In genomic region chr3:108219336-108219735, GRCh38 we compare ENCODE assay signal across 15 cellular contexts. TPM values are rescaled to one million over a fixed set of nuclear protein-coding genes. Genes with fewer than 3 reads are reported as not detected.
DNase-seq lines count a peak whose midpoint lies in the region; ATAC-seq and TF ChIP-seq lines count a peak whose summit lies in the region.
"Had no signal": no experiment of that assay in that cellular context is flagged by ENCODE, and none has a peak within 500 bp of the region (broad histone marks: within the 10 kb centered on the region; RNA-seq: fewer than 3 reads in every experiment).

No MANE protein-coding gene starts in this region.

- H2AFZ ChIP-seq in ACC112 (ENCODE audit: low read length, unreplicated experiment), result no peak overlapping the region

- peaks cover 0 to 1% (median 0%) of the 10 kb centered on the region in 3 donors for H3K9me3 Mint-ChIP-seq in IgD-negative memory B cell
- H3K9me3 Mint-ChIP-seq in brain, result peaks cover 0 to 2% (median 0%) of the 10 kb centered on the region in 5 experiments
- H3K9me3 Mint-ChIP-seq in activated CD4-positive, alpha-beta T cell treated with anti-CD3 and anti-CD28 coated beads, Interleukin-2, amount 10 ng/mL, durations not matched to agents 24 days and 14 days, result peaks cover 4% of the 10 kb centered on the region
- H3K9me3 Mint-ChIP-seq: activated T-helper 1 cell treated with anti-CD3 and anti-CD28 coated beads, Interleukin-12 subunit alpha, Interleukin-12 subunit beta, Interleukin-2, Interleukin-4 antibody, amounts not matched to agents 30 ng/mL and 10 ng/mL and 1 ng/mL, durations not matched to agents 14 hours and 24 hours and 36 hours had no signal

- peak overlapping the region; percentile 99 to 100 (median 100) for H3K4me3 Mint-ChIP-seq in IgD-negative memory B cell
- peak overlapping the region; percentile 99 to 100 (median 100) for H3K4me3 Mint-ChIP-seq in brain
- H3K4me3 Mint-ChIP-seq in activated CD4-positive, alpha-beta T cell treated with anti-CD3 and anti-CD28 coated beads, Interleukin-2, amount 10 ng/mL, durations not matched to agents 24 days and 14 days, result no peak overlapping the region
- H3K4me3 Mint-ChIP-seq: activated T-helper 1 cell treated with anti-CD3 and anti-CD28 coated beads, Interleukin-12 subunit alpha, Interleukin-12 subunit beta, Interleukin-2, Interleukin-4 antibody, amounts not matched to agents 30 ng/mL and 10 ng/mL and 1 ng/mL, durations not matched to agents 14 hours and 24 hours and 36 hours had no signal

- TF ChIP-seq CTCF in brain (conservative IDR thresholded peaks at IDR 0.05), result no peak
- no peak for TF ChIP-seq CTCF in ascending aorta (IDR thresholded peaks at IDR 0.05)
- no peak for TF ChIP-seq CTCF in suprapubic skin (IDR thresholded peaks at IDR 0.05)

- H3K27ac ChIP-seq in ACC112 (ENCODE audit: low read depth, low read length) (no peak overlapping the region), ascending aorta (no peak overlapping the region), suprapubic skin (no peak overlapping the region)

- intact Hi-C loops in activated CD4-positive, alpha-beta T cell treated with anti-CD3 and anti-CD28 coated beads, Interleukin-2, amount 10 ng/mL, durations not matched to agents 24 days and 14 days (cut with micrococcal nuclease), result no loop called here
- intact Hi-C loops in ascending aorta (cut with DNase I), result no loop called here

- H3K27ac Mint-ChIP-seq in IgD-negative memory B cell (peak overlapping the region; percentile 95 to 99 (median 99)), brain (peak overlapping the region in 1 of 5 experiments; percentile 97)
- no peak overlapping the region for H3K27ac Mint-ChIP-seq in activated CD4-positive, alpha-beta T cell treated with anti-CD3 and anti-CD28 coated beads, Interleukin-2, amount 10 ng/mL, durations not matched to agents 24 days and 14 days
- H3K27ac Mint-ChIP-seq: activated T-helper 1 cell treated with anti-CD3 and anti-CD28 coated beads, Interleukin-12 subunit alpha, Interleukin-12 subunit beta, Interleukin-2, Interleukin-4 antibody, amounts not matched to agents 30 ng/mL and 10 ng/mL and 1 ng/mL, durations not matched to agents 14 hours and 24 hours and 36 hours had no signal

- TF ChIP-seq POLR2A in suprapubic skin (IDR thresholded peaks at IDR 0.05), result no peak

- DNase-seq in activated CD4-positive, alpha-beta T cell treated with anti-CD3 and anti-CD28 coated beads, Interleukin-2, amount 10 ng/mL, durations not matched to agents 24 days and 14 days, result no peak
- DNase-seq in ascending aorta (ENCODE audit: low spot score in 2 of 2), result no peak
- DNase-seq in suprapubic skin (ENCODE audit: low spot score in 2 of 2), result no peak
- no peak for DNase-seq in SIG-M5 (lab: John Stamatoyannopoulos, UW)
- DNase-seq: central memory CD4-positive, alpha-beta T cell; MG63; mucosa of descending colon; NCI-H226 had no signal

- H3K27me3 Mint-ChIP-seq in IgD-negative memory B cell, result peaks cover 4% of the 10 kb centered on the region
- peaks cover 8% of the 10 kb centered on the region for H3K27me3 Mint-ChIP-seq in brain
- H3K27me3 Mint-ChIP-seq in activated CD4-positive, alpha-beta T cell treated with anti-CD3 and anti-CD28 coated beads, Interleukin-2, amount 10 ng/mL, durations not matched to agents 24 days and 14 days, result no peaks in the 10 kb centered on the region

- H3K79me2 ChIP-seq in ACC112 (ENCODE audit: control insufficient read depth, insufficient read depth, low read length, unreplicated experiment), result peaks cover 28% of the 10 kb centered on the region

- TF ChIP-seq EP300 in suprapubic skin (IDR thresholded peaks at IDR 0.05), result no peak

- 85% methylated on average over 9 of the region's 9 CpGs for WGBS in suprapubic skin

- H3K27me3 ChIP-seq in ACC112 (ENCODE audit: insufficient read depth, low read length) (no peaks in the 10 kb centered on the region), ascending aorta (no peaks in the 10 kb centered on the region), suprapubic skin (no peaks in the 10 kb centered on the region)
- H3K27me3 ChIP-seq: MG63 had no signal

- H3K4me1 Mint-ChIP-seq in IgD-negative memory B cell (peaks cover 31 to 58% (median 57%) of the 10 kb centered on the region in 3 donors), brain (peaks cover 60% of the 10 kb centered on the region)
- peaks cover 53% of the 10 kb centered on the region for H3K4me1 Mint-ChIP-seq in activated CD4-positive, alpha-beta T cell treated with anti-CD3 and anti-CD28 coated beads, Interleukin-2, amount 10 ng/mL, durations not matched to agents 24 days and 14 days

- H3K36me3 Mint-ChIP-seq in IgD-negative memory B cell (peaks cover 14% of the 10 kb centered on the region), brain (peaks cover 21% of the 10 kb centered on the region)
- peaks cover 16% of the 10 kb centered on the region for H3K36me3 Mint-ChIP-seq in activated CD4-positive, alpha-beta T cell treated with anti-CD3 and anti-CD28 coated beads, Interleukin-2, amount 10 ng/mL, durations not matched to agents 24 days and 14 days (ENCODE audit: low read depth)

- H3K36me3 ChIP-seq in ACC112 (ENCODE audit: insufficient read depth, low read length), result peaks cover 8% of the 10 kb centered on the region; the same call in 1 of the 2 replicates
- no peaks in the 10 kb centered on the region for H3K36me3 ChIP-seq in ascending aorta
- no peaks in the 10 kb centered on the region for H3K36me3 ChIP-seq in suprapubic skin
- H3K36me3 ChIP-seq: MG63 had no signal

- peaks cover 46% of the 10 kb centered on the region for H3K4me1 ChIP-seq in ACC112 (ENCODE audit: control insufficient read depth, insufficient read depth, low read length, unreplicated experiment)
- H3K4me1 ChIP-seq in ascending aorta, result peaks cover 0 to 19% of the 10 kb centered on the region in 2 donors
- H3K4me1 ChIP-seq in suprapubic skin, result peaks cover 42% of the 10 kb centered on the region

- H3K9me3 ChIP-seq in ascending aorta (no peaks in the 10 kb centered on the region), suprapubic skin (no peaks in the 10 kb centered on the region)
- H3K9me3 ChIP-seq: MG63, mucosa of descending colon had no signal

- ATAC-seq in GM18858 (IDR thresholded peaks at IDR 0.05; ENCODE audit: unreplicated experiment), result peak; percentile 22
- ATAC-seq: esophagus mucosa, mucosa of descending colon, Right ventricle myocardium inferior had no signal

- H3K4me3 ChIP-seq in ACC112 (ENCODE audit: low read depth, low read length) (peak overlapping the region; percentile 97), ascending aorta (no peak overlapping the region), suprapubic skin (no peak overlapping the region)
- H3K4me3 ChIP-seq: MG63, mucosa of descending colon had no signal

RNA-seq across cellular contexts. Expression of gene IFT57, which starts 2.9 kb away (rescaled TPM):
- 138 TPM for polyA plus RNA-seq in IgD-negative memory B cell
- polyA plus RNA-seq in brain (ENCODE audit: insufficient read depth, low read depth, low replicate concordance), result 17.3 TPM
- total RNA-seq in activated CD4-positive, alpha-beta T cell treated with anti-CD3 and anti-CD28 coated beads, Interleukin-2, amount 10 ng/mL, durations not matched to agents 24 days and 14 days, result 25.2 and 26.6 TPM in 2 replicates
- total RNA-seq in ascending aorta, result 27.7 TPM
- total RNA-seq in suprapubic skin, result 10 to 100 TPM; 21.8 to 62.3 (median 36.5) TPM
